8 cellular contexts compared by ENCODE assay signal in the genomic region with DNA sequence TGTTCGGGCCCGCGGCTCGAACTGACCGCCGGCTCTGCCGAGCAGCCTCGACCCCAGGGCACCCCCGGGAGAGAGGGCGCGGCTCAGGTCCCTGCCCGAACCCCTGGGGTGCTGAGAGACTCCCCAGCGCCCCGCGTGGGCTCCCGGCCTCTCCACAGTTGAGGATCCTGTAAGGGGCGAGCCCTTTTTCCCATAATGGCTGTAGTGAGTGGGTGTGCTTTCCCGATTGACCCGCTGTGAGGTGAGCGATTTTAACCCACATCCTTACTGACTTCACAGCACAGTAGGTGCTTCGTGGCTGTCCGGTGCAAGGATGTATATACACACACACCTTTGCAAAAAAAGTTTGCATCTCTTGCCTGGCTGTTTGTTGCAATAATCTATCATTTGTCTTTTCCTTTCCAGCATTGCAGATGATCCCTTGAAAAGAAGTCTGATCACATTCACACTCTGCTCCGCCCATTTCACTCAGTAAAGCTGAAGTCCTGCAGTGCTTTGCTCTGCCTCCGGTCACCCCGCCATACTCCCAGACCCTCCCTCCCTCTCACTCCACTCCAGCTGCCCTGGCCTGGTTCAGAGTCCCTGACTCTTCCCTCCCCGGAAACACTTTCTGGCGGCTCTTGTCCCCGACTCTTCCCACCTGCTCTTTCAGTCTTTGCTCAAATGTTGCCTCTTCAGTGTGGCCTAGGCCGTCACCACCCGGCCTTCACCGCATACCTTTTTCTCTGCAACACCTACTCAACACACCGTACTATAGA. TPM values are rescaled to one million over a fixed set of nuclear protein-coding genes. Genes with fewer than 3 reads are reported as not detected.
A peak's percentile ranks its signal among the peaks of the same experiment; 100 is the strongest.
DNase-seq lines count a peak whose midpoint lies in the region; ATAC-seq and TF ChIP-seq lines count a peak whose summit lies in the region.

No MANE protein-coding gene starts in this region.

- H3K4me3 Mint-ChIP-seq in T-helper 2 cell treated with Interferon-gamma antibody and Interleukin-4, amounts not matched to agents 5 μg/mL and 100 μg/mL, for 36 hours, result peak overlapping the region; percentile 89

- TF ChIP-seq POLR2A in gastroesophageal sphincter (IDR thresholded peaks at IDR 0.05), result no peak

- CTCF ChIA-PET in HEK293 (lab: Yijun Ruan, JAX), result interaction anchor here (0.6 to 1.5 kb wide), 4 partner anchors 10 to 261 kb away, joined by 3 to 5 read pairs (median 4); no protein-coding TSS in a partner anchor

- peak overlapping the region; percentile 82 for H3K4me3 ChIP-seq in HEK293 (ENCODE audit: low read depth, low read length)
- peak overlapping the region; percentile 96 to 98 for H3K4me3 ChIP-seq in gastroesophageal sphincter
- H3K4me3 ChIP-seq in retinal pigment epithelial cell (ENCODE audit: low read length), result peak overlapping the region; percentile 88

- H3K27ac ChIP-seq in HEK293 (ENCODE audit: extremely low read depth, low read depth, low read length) (peak overlapping the region; percentile 69; the same call in 1 of the 2 replicates), gastroesophageal sphincter (peak overlapping the region in 3 of 4 donors; percentile 80 to 85 (median 83))

- H3K4me1 Mint-ChIP-seq in T-helper 2 cell treated with Interferon-gamma antibody and Interleukin-4, amounts not matched to agents 5 μg/mL and 100 μg/mL, for 36 hours (ENCODE audit: low read depth), result peaks cover 33% of the 10 kb centered on the region

- no peaks in the 10 kb centered on the region for H3K27me3 Mint-ChIP-seq in T-helper 2 cell treated with Interferon-gamma antibody and Interleukin-4, amounts not matched to agents 5 μg/mL and 100 μg/mL, for 36 hours (ENCODE audit: low read depth)

- no peaks in the 10 kb centered on the region for H3K9me3 Mint-ChIP-seq in T-helper 2 cell treated with Interferon-gamma antibody and Interleukin-4, amounts not matched to agents 5 μg/mL and 100 μg/mL, for 36 hours

- TF ChIP-seq CTCF in HEK293 (tag by site-specific recombination; IDR thresholded peaks at IDR 0.05) (peak; percentile 20), gastroesophageal sphincter (IDR thresholded peaks at IDR 0.05) (no peak), retinal pigment epithelial cell (conservative IDR thresholded peaks at IDR 0.05; ENCODE audit: low read depth, low read length) (no peak)

- peak; percentile 55 for DNase-seq in COLO668 (lab: John Stamatoyannopoulos, UW; ENCODE audit: unreplicated experiment)
- no peak for DNase-seq in T-helper 2 cell treated with Interferon-gamma antibody and Interleukin-4, amounts not matched to agents 5 μg/mL and 100 μg/mL, for 36 hours (ENCODE audit: low spot score)
- DNase-seq in retinal pigment epithelial cell (ENCODE audit: low read depth), result no peak
- no peak for DNase-seq in middle frontal gyrus (ENCODE audit: extremely low spot score, low spot score)
- no peak for DNase-seq in putamen (ENCODE audit: low spot score)

- peak overlapping the region; percentile 90 for H3K27ac Mint-ChIP-seq in T-helper 2 cell treated with Interferon-gamma antibody and Interleukin-4, amounts not matched to agents 5 μg/mL and 100 μg/mL, for 36 hours

- POLR2A ChIA-PET in HEK293 (lab: Yijun Ruan, JAX), result interaction anchor here (1.0 to 2.9 kb wide), 9 partner anchors 8 to 130 kb away, joined by 3 to 22 read pairs (median 6); a partner anchor contains a TSS

- peaks cover 57% of the 10 kb centered on the region for H3K36me3 Mint-ChIP-seq in T-helper 2 cell treated with Interferon-gamma antibody and Interleukin-4, amounts not matched to agents 5 μg/mL and 100 μg/mL, for 36 hours (ENCODE audit: low read depth)

- no peak for TF ChIP-seq EP300 in gastroesophageal sphincter (IDR thresholded peaks at IDR 0.05)

- H3K9me3 ChIP-seq in HEK293 (ENCODE audit: control insufficient read depth, insufficient read depth, low read depth, low read length), result no peaks in the 10 kb centered on the region
- H3K9me3 ChIP-seq in gastroesophageal sphincter, result no peaks in the 10 kb centered on the region

- ATAC-seq in gastroesophageal sphincter, result no peak
- ATAC-seq in HG02938 (IDR thresholded peaks at IDR 0.05; ENCODE audit: unreplicated experiment), result no peak

- WGBS in gastroesophageal sphincter (ENCODE audit: low coverage in 1 of 2), 2 donors, result 41 to 45% methylated on average over 13 to 15 of the region's 32 CpGs

- peaks cover 15 to 62% of the 10 kb centered on the region in 2 experiments for H3K36me3 ChIP-seq in HEK293 (ENCODE audit: control insufficient read depth in 2 of 2, insufficient read depth in 1 of 2, low read length in 2 of 2)
- peaks cover 0 to 42% of the 10 kb centered on the region in 2 donors for H3K36me3 ChIP-seq in gastroesophageal sphincter

- H3K4me1 ChIP-seq in HEK293 (ENCODE audit: control insufficient read depth, insufficient read depth, low read length) (peaks cover 4% of the 10 kb centered on the region; the same call in 1 of the 2 replicates), gastroesophageal sphincter (peaks cover 4 to 40% (median 21%) of the 10 kb centered on the region in 3 donors)

- no peaks in the 10 kb centered on the region for H3K27me3 ChIP-seq in gastroesophageal sphincter

TF ChIP-seq in HEK293, 187 proteins besides CTCF, POLR2A, EP300 and RAD21 (continues in another document):
- TF ChIP-seq ZNF561 (tag by site-specific recombination; IDR thresholded peaks at IDR 0.05; ENCODE audit: borderline replicate concordance) (peak; percentile 35; the same call in 1 of the 2 replicates), GLI4 (tag by site-specific recombination; IDR thresholded peaks at IDR 0.05) (no peak), TRIM28 (IDR thresholded peaks at IDR 0.05; ENCODE audit: borderline replicate concordance, low read length) (no peak), ZSCAN16 (tag by site-specific recombination; IDR thresholded peaks at IDR 0.05) (no peak), ZNF138 (tag by site-specific recombination; IDR thresholded peaks at IDR 0.05; ENCODE audit: borderline replicate concordance) (no peak), RBAK (tag by site-specific recombination; IDR thresholded peaks at IDR 0.05) (no peak), GFI1B (tag by site-specific recombination; IDR thresholded peaks at IDR 0.05) (no peak), ZNF600 (tag by site-specific recombination; IDR thresholded peaks at IDR 0.05) (no peak), ZNF184 (tag by site-specific recombination; IDR thresholded peaks at IDR 0.05) (0 out of 2 replicates have a peak, but pooled peaks have one; percentile 8), EGR2 (tag by site-specific recombination; IDR thresholded peaks at IDR 0.05; ENCODE audit: low read depth) (0 out of 2 replicates have a peak, but pooled peaks have one; percentile 10), ZNF707 (tag by site-specific recombination; IDR thresholded peaks at IDR 0.05) (no peak), ZFHX2 (tag by site-specific recombination; conservative IDR thresholded peaks at IDR 0.05) (peak; percentile 59), ZNF423 (tag by site-specific recombination; IDR thresholded peaks at IDR 0.05) (peak; percentile 77), ZNF114 (tag by site-specific recombination; IDR thresholded peaks at IDR 0.05) (no peak), SP2 (tag by site-specific recombination; IDR thresholded peaks at IDR 0.05) (no peak), ZNF16 (tag by site-specific recombination; IDR thresholded peaks at IDR 0.05; ENCODE audit: low read depth) (no peak), ZNF792 (tag by site-specific recombination; IDR thresholded peaks at IDR 0.05) (no peak), ZNF211 (tag by site-specific recombination; IDR thresholded peaks at IDR 0.05; ENCODE audit: low read depth) (no peak)
- TF ChIP-seq, protein P1, sequence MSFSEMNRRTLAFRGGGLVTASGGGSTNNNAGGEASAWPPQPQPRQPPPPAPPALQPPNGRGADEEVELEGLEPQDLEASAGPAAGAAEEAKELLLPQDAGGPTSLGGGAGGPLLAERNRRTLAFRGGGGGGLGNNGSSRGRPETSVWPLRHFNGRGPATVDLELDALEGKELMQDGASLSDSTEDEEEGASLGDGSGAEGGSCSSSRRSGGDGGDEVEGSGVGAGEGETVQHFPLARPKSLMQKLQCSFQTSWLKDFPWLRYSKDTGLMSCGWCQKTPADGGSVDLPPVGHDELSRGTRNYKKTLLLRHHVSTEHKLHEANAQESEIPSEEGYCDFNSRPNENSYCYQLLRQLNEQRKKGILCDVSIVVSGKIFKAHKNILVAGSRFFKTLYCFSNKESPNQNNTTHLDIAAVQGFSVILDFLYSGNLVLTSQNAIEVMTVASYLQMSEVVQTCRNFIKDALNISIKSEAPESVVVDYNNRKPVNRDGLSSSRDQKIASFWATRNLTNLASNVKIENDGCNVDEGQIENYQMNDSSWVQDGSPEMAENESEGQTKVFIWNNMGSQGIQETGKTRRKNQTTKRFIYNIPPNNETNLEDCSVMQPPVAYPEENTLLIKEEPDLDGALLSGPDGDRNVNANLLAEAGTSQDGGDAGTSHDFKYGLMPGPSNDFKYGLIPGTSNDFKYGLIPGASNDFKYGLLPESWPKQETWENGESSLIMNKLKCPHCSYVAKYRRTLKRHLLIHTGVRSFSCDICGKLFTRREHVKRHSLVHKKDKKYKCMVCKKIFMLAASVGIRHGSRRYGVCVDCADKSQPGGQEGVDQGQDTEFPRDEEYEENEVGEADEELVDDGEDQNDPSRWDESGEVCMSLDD (tag by site-specific recombination; IDR thresholded peaks at IDR 0.05), result peak; percentile 87
- TF ChIP-seq, protein P2, sequence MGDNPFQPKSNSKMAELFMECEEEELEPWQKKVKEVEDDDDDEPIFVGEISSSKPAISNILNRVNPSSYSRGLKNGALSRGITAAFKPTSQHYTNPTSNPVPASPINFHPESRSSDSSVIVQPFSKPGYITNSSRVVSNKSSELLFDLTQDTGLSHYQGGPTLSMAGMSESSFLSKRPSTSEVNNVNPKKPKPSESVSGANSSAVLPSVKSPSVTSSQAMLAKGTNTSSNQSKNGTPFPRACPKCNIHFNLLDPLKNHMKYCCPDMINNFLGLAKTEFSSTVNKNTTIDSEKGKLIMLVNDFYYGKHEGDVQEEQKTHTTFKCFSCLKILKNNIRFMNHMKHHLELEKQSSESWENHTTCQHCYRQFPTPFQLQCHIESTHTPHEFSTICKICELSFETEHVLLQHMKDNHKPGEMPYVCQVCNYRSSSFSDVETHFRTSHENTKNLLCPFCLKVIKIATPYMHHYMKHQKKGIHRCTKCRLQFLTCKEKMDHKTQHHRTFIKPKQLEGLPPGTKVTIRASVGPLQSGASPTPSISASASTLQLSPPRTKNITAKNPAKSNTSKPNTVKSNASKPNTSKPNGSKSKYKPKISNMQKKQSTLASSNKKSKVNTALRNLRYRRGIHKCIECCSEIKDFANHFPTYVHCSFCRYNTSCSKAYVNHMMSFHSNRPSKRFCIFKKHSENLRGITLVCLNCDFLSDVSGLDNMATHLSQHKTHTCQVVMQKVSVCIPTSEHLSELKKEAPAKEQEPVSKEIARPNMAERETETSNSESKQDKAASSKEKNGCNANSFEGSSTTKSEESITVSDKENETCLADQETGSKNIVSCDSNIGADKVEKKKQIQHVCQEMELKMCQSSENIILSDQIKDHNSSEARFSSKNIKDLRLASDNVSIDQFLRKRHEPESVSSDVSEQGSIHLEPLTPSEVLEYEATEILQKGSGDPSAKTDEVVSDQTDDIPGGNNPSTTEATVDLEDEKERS (tag by site-specific recombination; IDR thresholded peaks at IDR 0.05), result no peak

RNA-seq across cellular contexts. Expression of a gene that starts 1.0 kb away (rescaled TPM):
- 10 to 100 TPM; 48.3 to 93.4 (median 83.9) TPM for total RNA-seq in gastroesophageal sphincter

RNA-seq across cellular contexts. Expression of a gene that starts 15.3 kb away (rescaled TPM):
- 10 to 100 TPM; 41.7 to 56.2 (median 53.7) TPM for total RNA-seq in gastroesophageal sphincter
